In the genomic region with DNA sequence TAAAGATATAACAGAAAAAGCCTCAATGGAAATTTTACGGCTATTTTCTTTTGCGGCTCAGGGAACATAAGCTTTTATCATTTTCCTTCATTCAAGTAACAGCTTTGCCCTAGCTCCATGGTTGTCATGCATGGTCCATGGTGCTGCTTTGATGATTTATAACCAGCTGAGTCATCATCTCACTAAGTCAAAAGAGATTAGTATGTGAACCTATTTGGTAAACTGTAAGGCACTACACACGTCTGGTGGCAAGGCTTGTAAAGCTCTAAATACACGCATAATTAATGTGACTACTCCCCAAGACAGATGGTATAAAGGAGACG, we compare ENCODE assay signal across 15 cellular contexts.
A peak's percentile ranks its signal among the peaks of the same experiment; 100 is the strongest.
DNase-seq lines count a peak whose midpoint lies in the region; ATAC-seq, FAIRE-seq and TF ChIP-seq lines count a peak whose summit lies in the region.
"Had no signal": no experiment of that assay in that cellular context is flagged by ENCODE, and none has a peak within 500 bp of the region (broad histone marks: within the 10 kb centered on the region; RNA-seq: fewer than 3 reads in every experiment).

No MANE protein-coding gene starts in this region.

- H3K79me2 ChIP-seq in PC-3 (ENCODE audit: low read length) (no peaks in the 10 kb centered on the region), fibroblast of lung (ENCODE audit: control insufficient read depth, insufficient read depth, low read length) (no peaks in the 10 kb centered on the region)

- H3K4me2 ChIP-seq in PC-3 (ENCODE audit: low read length) (no peak overlapping the region), fibroblast of lung (ENCODE audit: extremely low read depth, insufficient read depth, low read length) (no peak overlapping the region)

- 59 to 61% methylated on average over 5 of the region's 5 CpGs for WGBS in pancreas, 2 donors

- H3K9me3 ChIP-seq in PC-3 (ENCODE audit: low read length) (no peaks in the 10 kb centered on the region), fibroblast of lung (ENCODE audit: control insufficient read depth, insufficient read depth, low read depth, low read length) (no peaks in the 10 kb centered on the region), pancreas (no peaks in the 10 kb centered on the region)
- H3K9me3 ChIP-seq: testis had no signal

- H3F3A ChIP-seq in PC-3 (ENCODE audit: low read length, unreplicated experiment): no peaks in the 10 kb centered on the region

- peak; percentile 52 for ATAC-seq in PC-3
- peak in 3 of 4 donors; percentile 61 to 64 (median 64) for ATAC-seq in pancreas

- intact Hi-C loops in PC-3 (cut with micrococcal nuclease): no loop called here
- intact Hi-C loops in pancreas (cut with DNase I): no loop called here

- POLR2A ChIA-PET in PC-3 (lab: Charles Lee; ENCODE audit: unreplicated experiment): interaction anchor here (0.6 to 0.7 kb wide), 2 partner anchors 9 to 74 kb away, joined by 3 to 4 read pairs; no protein-coding TSS in a partner anchor

- DNase-seq in ELR (ENCODE audit: low read depth): peak; percentile 64
- DNase-seq in PC-3: peak; percentile 84
- DNase-seq in fibroblast of lung (ENCODE audit: low read depth in 2 of 2): peak; percentile 68 to 77
- no peak for DNase-seq in pancreas
- no peak for DNase-seq in stimulated activated CD4-positive, alpha-beta T cell treated with anti-CD3 and anti-CD28 coated beads, Interleukin-2, amount 100 ng/mL, for 24 hours
- no peak for DNase-seq in NCI-H1048 (lab: John Stamatoyannopoulos, UW)
- DNase-seq in activated naive CD4-positive, alpha-beta T cell treated with anti-CD3 and anti-CD28 coated beads, Interleukin-2, amount 50 U/mL, for 16 hours: no peak
- DNase-seq in SW 1271 (lab: John Stamatoyannopoulos, UW): no peak
- DNase-seq: activated CD8-positive, alpha-beta memory T cell treated with anti-CD3 and anti-CD28 coated beads for 24 hours; activated naive CD4-positive, alpha-beta T cell; NCI-H187; NCI-H774; stimulated activated CD4-positive, alpha-beta T cell treated with anti-CD3 and anti-CD28 coated beads, Interleukin-12 subunit alpha, Interleukin-12 subunit beta, amount 100 ng/mL, for 4 hours; testis had no signal

- H3K27me3 ChIP-seq in PC-3 (ENCODE audit: low read length): no peaks in the 10 kb centered on the region
- H3K27me3 ChIP-seq in fibroblast of lung (ENCODE audit: control insufficient read depth, insufficient read depth, low read length): no peaks in the 10 kb centered on the region
- H3K27me3 ChIP-seq in pancreas: no peaks in the 10 kb centered on the region
- H3K27me3 ChIP-seq: testis had no signal

- no peak for FAIRE-seq in pancreas (lab: Jason Lieb, UNC)
- FAIRE-seq: endothelial cell of umbilical vein had no signal

- H3K4me1 ChIP-seq in PC-3 (ENCODE audit: insufficient read depth, low read length): peaks cover 26% of the 10 kb centered on the region
- peaks cover 8% of the 10 kb centered on the region for H3K4me1 ChIP-seq in fibroblast of lung (ENCODE audit: control insufficient read depth, extremely low read depth, insufficient read depth, low read length)
- no peaks in the 10 kb centered on the region for H3K4me1 ChIP-seq in pancreas

- H2AFZ ChIP-seq in PC-3 (ENCODE audit: low read length): no peak overlapping the region
- H2AFZ ChIP-seq in fibroblast of lung (ENCODE audit: low read length): no peak overlapping the region

- no peak for TF ChIP-seq CTCF in PC-3 (conservative IDR thresholded peaks at IDR 0.05; ENCODE audit: low read depth, low read length)
- no peak for TF ChIP-seq CTCF in fibroblast of lung (conservative IDR thresholded peaks at IDR 0.05 in 1 of 2, IDR thresholded peaks at IDR 0.05 in 1 of 2; ENCODE audit: low read depth in 1 of 2, low read length in 2 of 2)
- TF ChIP-seq CTCF in pancreas (IDR thresholded peaks at IDR 0.05): no peak

- H3K9ac ChIP-seq in PC-3 (ENCODE audit: low read length) (no peak overlapping the region), fibroblast of lung (ENCODE audit: insufficient read depth, low read length) (no peak overlapping the region)

- H3K4me3 ChIP-seq in PC-3 (ENCODE audit: low read length): no peak overlapping the region
- no peak overlapping the region for H3K4me3 ChIP-seq in fibroblast of lung (replicated peaks in 1 of 4; ENCODE audit: control extremely low read depth in 1 of 4, insufficient read depth in 1 of 4, low read depth in 3 of 4, low read length in 4 of 4)
- H3K4me3 ChIP-seq in pancreas: no peak overlapping the region
- H3K4me3 ChIP-seq: testis had no signal

- H4K20me1 ChIP-seq in PC-3 (ENCODE audit: low read length) (no peaks in the 10 kb centered on the region), fibroblast of lung (ENCODE audit: control insufficient read depth, extremely low read depth, insufficient read depth, low read length) (no peaks in the 10 kb centered on the region)

- no peaks in the 10 kb centered on the region; the same call in 1 of the 2 replicates for H3K9me2 ChIP-seq in PC-3 (replicated peaks; ENCODE audit: low read length)

- no peaks in the 10 kb centered on the region for H3K36me3 ChIP-seq in PC-3 (ENCODE audit: low read depth, low read length)
- no peaks in the 10 kb centered on the region for H3K36me3 ChIP-seq in fibroblast of lung (ENCODE audit: control insufficient read depth, insufficient read depth, low read length)
- H3K36me3 ChIP-seq in pancreas: no peaks in the 10 kb centered on the region

- no peak overlapping the region for H3K27ac ChIP-seq in PC-3 (ENCODE audit: low read length)
- no peak overlapping the region for H3K27ac ChIP-seq in fibroblast of lung (ENCODE audit: insufficient read depth, low read length)
- H3K27ac ChIP-seq in pancreas: no peak overlapping the region
- H3K27ac ChIP-seq: testis had no signal

- no TSS peak for BruUV-seq in PC-3 (replicated peaks; lab: Mats Ljungman, UMichigan)

- CTCF ChIA-PET in PC-3 (lab: Charles Lee): interaction anchor here (0.6 to 1.1 kb wide), 2 partner anchors 123 to 340 kb away, joined by 3 read pairs; no protein-coding TSS in a partner anchor

Comparison
In these comparisons a context has a peak if more than half of its experiments do, and no peak if none do; other contexts are left out.
1. DNase-seq: peak in ELR (single experiment), PC-3 (single experiment) and fibroblast of lung (2 of 2); none in pancreas (0 of 6), stimulated activated CD4-positive, alpha-beta T cell treated with anti-CD3 and anti-CD28 coated beads, Interleukin-2, amount 100 ng/mL, for 24 hours (0 of 2), NCI-H1048 (single experiment), activated naive CD4-positive, alpha-beta T cell treated with anti-CD3 and anti-CD28 coated beads, Interleukin-2, amount 50 U/mL, for 16 hours (single experiment) and SW 1271 (0 of 2).